8 cellular contexts compared by ENCODE assay signal in the genomic region with DNA sequence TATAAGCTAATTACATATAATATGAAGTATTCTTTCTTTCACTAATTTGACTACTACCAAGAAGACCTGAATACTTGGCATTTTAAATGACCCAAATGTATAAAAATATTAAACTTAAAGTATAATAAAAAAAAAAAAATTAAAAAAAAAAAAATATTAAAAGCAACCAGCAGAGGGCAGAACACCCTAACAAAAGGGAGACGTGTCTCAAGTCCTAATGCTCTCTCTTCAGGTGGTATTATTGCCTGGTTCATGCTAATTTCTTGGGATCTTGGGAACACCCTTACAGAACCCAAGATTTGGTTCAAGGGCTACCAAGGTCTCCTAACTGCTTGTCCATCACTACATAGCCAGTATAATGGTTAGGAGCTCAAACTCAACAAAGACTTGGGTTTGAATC.
DNase-seq lines count a peak whose midpoint lies in the region; ATAC-seq and TF ChIP-seq lines count a peak whose summit lies in the region.

No MANE protein-coding gene starts in this region.

- DNase-seq in D341Med (ENCODE audit: low spot score) (peak; percentile 52), adipocyte (ENCODE audit: low read depth) (peak; percentile 59), midbrain (lab: John Stamatoyannopoulos, UW) (no peak)
- no peak for DNase-seq in stimulated activated CD8-positive, alpha-beta memory T cell treated with anti-CD3 and anti-CD28 coated beads, Interleukin-4, amount 100 ng/mL, for 48 hours
- no peak for DNase-seq in activated CD4-positive, alpha-beta memory T cell treated with anti-CD3 and anti-CD28 coated beads for 36 hours

- H3K9me3 ChIP-seq in adipocyte (ENCODE audit: control insufficient read depth, low read length) = no peaks in the 10 kb centered on the region
- H3K9me3 ChIP-seq in liver (ENCODE audit: control insufficient read depth in 4 of 4, low read length in 3 of 4) = no peaks in the 10 kb centered on the region

- H3K27me3 ChIP-seq in adipocyte (replicated peaks; ENCODE audit: control insufficient read depth, insufficient read depth, low read length) (peaks cover 13% of the 10 kb centered on the region), liver (ENCODE audit: control insufficient read depth in 4 of 4, insufficient read depth in 4 of 4, low read length in 3 of 4) (peaks cover 0 to 3% (median 0%) of the 10 kb centered on the region in 4 donors)

- ATAC-seq in HG02938 (IDR thresholded peaks at IDR 0.05; ENCODE audit: unreplicated experiment) (peak; percentile 45), HG03280 (IDR thresholded peaks at IDR 0.05; ENCODE audit: unreplicated experiment) (no peak)

- H3K36me3 Mint-ChIP-seq in activated CD4-positive, alpha-beta memory T cell treated with anti-CD3 and anti-CD28 coated beads for 36 hours = no peaks in the 10 kb centered on the region

- intact Hi-C loops in activated CD4-positive, alpha-beta memory T cell treated with anti-CD3 and anti-CD28 coated beads for 36 hours (cut with micrococcal nuclease) = loop anchor here (1.0 to 5.0 kb wide), 2 partner anchors 703 to 820 kb away; no protein-coding TSS in a partner anchor

- CTCF ChIA-PET in activated CD4-positive, alpha-beta memory T cell treated with anti-CD3 and anti-CD28 coated beads for 36 hours (lab: Charles Lee) = interaction anchor here (0.7 to 1.7 kb wide), 6 partner anchors 12 to 1405 kb away, joined by 3 to 8 read pairs (median 5); no protein-coding TSS in a partner anchor

- H3K9ac ChIP-seq in adipocyte (ENCODE audit: low read length) (no peak overlapping the region), liver (ENCODE audit: low read depth in 1 of 2, low read length in 2 of 2) (no peak overlapping the region)

- H3K4me3 ChIP-seq in adipocyte (ENCODE audit: low read length) (no peak overlapping the region), liver (ENCODE audit: low read depth in 1 of 3, low read length in 3 of 3) (no peak overlapping the region)

- H3K9me3 Mint-ChIP-seq in activated CD4-positive, alpha-beta memory T cell treated with anti-CD3 and anti-CD28 coated beads for 36 hours = no peaks in the 10 kb centered on the region

- POLR2A ChIA-PET in activated CD4-positive, alpha-beta memory T cell treated with anti-CD3 and anti-CD28 coated beads for 36 hours (lab: Charles Lee) = no interaction called here

- H3K4me1 ChIP-seq in adipocyte (ENCODE audit: control insufficient read depth, insufficient read depth, low read length) (peaks cover under 1% of the 10 kb centered on the region), liver (ENCODE audit: control insufficient read depth in 4 of 4, insufficient read depth in 4 of 4, low read length in 3 of 4) (no peaks in the 10 kb centered on the region)

- 0% methylated on average over 1 of the region's 1 CpG for WGBS in liver

- peak; percentile 70 for TF ChIP-seq RAD21 in liver (IDR thresholded peaks at IDR 0.05)

- no peak overlapping the region for H3K27ac ChIP-seq in liver (ENCODE audit: low read depth in 1 of 2, low read length in 2 of 2)

- no peak overlapping the region for H3K27ac Mint-ChIP-seq in activated CD4-positive, alpha-beta memory T cell treated with anti-CD3 and anti-CD28 coated beads for 36 hours

- H3K36me3 ChIP-seq in adipocyte (ENCODE audit: control insufficient read depth, insufficient read depth, low read length, severe bottlenecking) = no peaks in the 10 kb centered on the region
- H3K36me3 ChIP-seq in liver (ENCODE audit: control insufficient read depth in 4 of 4, insufficient read depth in 3 of 4, low read depth in 1 of 4, low read length in 3 of 4) = no peaks in the 10 kb centered on the region

- peaks cover 14% of the 10 kb centered on the region for H3K27me3 Mint-ChIP-seq in activated CD4-positive, alpha-beta memory T cell treated with anti-CD3 and anti-CD28 coated beads for 36 hours

- H3K4me3 Mint-ChIP-seq in activated CD4-positive, alpha-beta memory T cell treated with anti-CD3 and anti-CD28 coated beads for 36 hours = no peak overlapping the region

- peak; percentile 19 for TF ChIP-seq CTCF in liver (IDR thresholded peaks at IDR 0.05; ENCODE audit: low read depth, low read length, missing input control)

- no peaks in the 10 kb centered on the region for H3K4me1 Mint-ChIP-seq in activated CD4-positive, alpha-beta memory T cell treated with anti-CD3 and anti-CD28 coated beads for 36 hours (ENCODE audit: low read depth)

TF ChIP-seq in liver, 16 proteins besides CTCF, POLR2A, EP300 and RAD21:
- TF ChIP-seq SP1 (IDR thresholded peaks at IDR 0.05) = no peak
- TF ChIP-seq GABPA (IDR thresholded peaks at IDR 0.05 in 1 of 2, conservative IDR thresholded peaks at IDR 0.05 in 1 of 2) = no peak
- no peak for TF ChIP-seq EGR1 (IDR thresholded peaks at IDR 0.05; ENCODE audit: low read depth in 2 of 2)
- TF ChIP-seq MAX (IDR thresholded peaks at IDR 0.05) = no peak
- TF ChIP-seq ZBTB33 (IDR thresholded peaks at IDR 0.05) = no peak
- no peak for TF ChIP-seq YY1 (IDR thresholded peaks at IDR 0.05)
- no peak for TF ChIP-seq TAF1 (conservative IDR thresholded peaks at IDR 0.05)
- TF ChIP-seq FOXA2 (IDR thresholded peaks at IDR 0.05) = no peak
- TF ChIP-seq NR2F2 (IDR thresholded peaks at IDR 0.05) = no peak
- TF ChIP-seq RXRA (IDR thresholded peaks at IDR 0.05) = no peak
- no peak for TF ChIP-seq FOXA1 (IDR thresholded peaks at IDR 0.05)
- no peak for TF ChIP-seq HNF4G (IDR thresholded peaks at IDR 0.05)
- no peak for TF ChIP-seq HNF4A (conservative IDR thresholded peaks at IDR 0.05)
- TF ChIP-seq, protein P1, sequence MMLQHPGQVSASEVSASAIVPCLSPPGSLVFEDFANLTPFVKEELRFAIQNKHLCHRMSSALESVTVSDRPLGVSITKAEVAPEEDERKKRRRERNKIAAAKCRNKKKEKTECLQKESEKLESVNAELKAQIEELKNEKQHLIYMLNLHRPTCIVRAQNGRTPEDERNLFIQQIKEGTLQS (IDR thresholded peaks at IDR 0.05) = no peak
- TF ChIP-seq JUND (IDR thresholded peaks at IDR 0.05) = no peak
- TF ChIP-seq, protein P2, sequence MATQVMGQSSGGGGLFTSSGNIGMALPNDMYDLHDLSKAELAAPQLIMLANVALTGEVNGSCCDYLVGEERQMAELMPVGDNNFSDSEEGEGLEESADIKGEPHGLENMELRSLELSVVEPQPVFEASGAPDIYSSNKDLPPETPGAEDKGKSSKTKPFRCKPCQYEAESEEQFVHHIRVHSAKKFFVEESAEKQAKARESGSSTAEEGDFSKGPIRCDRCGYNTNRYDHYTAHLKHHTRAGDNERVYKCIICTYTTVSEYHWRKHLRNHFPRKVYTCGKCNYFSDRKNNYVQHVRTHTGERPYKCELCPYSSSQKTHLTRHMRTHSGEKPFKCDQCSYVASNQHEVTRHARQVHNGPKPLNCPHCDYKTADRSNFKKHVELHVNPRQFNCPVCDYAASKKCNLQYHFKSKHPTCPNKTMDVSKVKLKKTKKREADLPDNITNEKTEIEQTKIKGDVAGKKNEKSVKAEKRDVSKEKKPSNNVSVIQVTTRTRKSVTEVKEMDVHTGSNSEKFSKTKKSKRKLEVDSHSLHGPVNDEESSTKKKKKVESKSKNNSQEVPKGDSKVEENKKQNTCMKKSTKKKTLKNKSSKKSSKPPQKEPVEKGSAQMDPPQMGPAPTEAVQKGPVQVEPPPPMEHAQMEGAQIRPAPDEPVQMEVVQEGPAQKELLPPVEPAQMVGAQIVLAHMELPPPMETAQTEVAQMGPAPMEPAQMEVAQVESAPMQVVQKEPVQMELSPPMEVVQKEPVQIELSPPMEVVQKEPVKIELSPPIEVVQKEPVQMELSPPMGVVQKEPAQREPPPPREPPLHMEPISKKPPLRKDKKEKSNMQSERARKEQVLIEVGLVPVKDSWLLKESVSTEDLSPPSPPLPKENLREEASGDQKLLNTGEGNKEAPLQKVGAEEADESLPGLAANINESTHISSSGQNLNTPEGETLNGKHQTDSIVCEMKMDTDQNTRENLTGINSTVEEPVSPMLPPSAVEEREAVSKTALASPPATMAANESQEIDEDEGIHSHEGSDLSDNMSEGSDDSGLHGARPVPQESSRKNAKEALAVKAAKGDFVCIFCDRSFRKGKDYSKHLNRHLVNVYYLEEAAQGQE (IDR thresholded peaks at IDR 0.05) = no peak

Comparison
In these comparisons a context has a peak if more than half of its experiments do, and no peak if none do; other contexts are left out.
1. DNase-seq: peak in D341Med (single experiment) and adipocyte (single experiment); none in stimulated activated CD8-positive, alpha-beta memory T cell treated with anti-CD3 and anti-CD28 coated beads, Interleukin-4, amount 100 ng/mL, for 48 hours (single experiment), activated CD4-positive, alpha-beta memory T cell treated with anti-CD3 and anti-CD28 coated beads for 36 hours (single experiment) and midbrain (single experiment).